17 cellular contexts compared by ENCODE assay signal in the genomic region with DNA sequence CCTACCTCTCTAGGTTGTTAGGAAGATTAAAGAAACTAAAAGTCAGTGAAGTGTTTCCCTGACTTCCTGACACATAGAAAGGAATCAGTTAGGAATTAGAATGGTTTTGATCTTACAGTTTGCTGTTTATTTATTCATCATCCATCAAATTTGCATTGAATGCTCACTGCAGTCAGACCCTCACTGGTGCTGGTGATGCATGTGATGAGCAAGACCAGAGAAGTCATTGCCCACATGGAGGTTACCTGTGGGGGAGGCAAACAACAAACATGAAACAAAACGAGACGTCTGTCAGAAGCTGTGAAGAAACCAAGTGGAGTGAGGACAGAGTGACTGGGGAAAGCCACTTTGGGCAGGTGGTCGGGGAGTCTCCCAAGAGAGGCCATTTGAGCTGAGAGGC. TPM values are rescaled to one million over a fixed set of nuclear protein-coding genes. Genes with fewer than 3 reads are reported as not detected.
DNase-seq lines count a peak whose midpoint lies in the region; ATAC-seq and TF ChIP-seq lines count a peak whose summit lies in the region.
"Had no signal": no experiment of that assay in that cellular context is flagged by ENCODE, and none has a peak within 500 bp of the region (broad histone marks: within the 10 kb centered on the region; RNA-seq: fewer than 3 reads in every experiment).

No MANE protein-coding gene starts in this region.

- peaks cover 70% of the 10 kb centered on the region for H3K36me3 ChIP-seq in Panc1 (ENCODE audit: control insufficient read depth, insufficient read depth, low read length)

- peaks cover 38% of the 10 kb centered on the region for H3K4me1 ChIP-seq in Panc1 (ENCODE audit: control insufficient read depth, insufficient read depth, low read length)
- peaks cover 20% of the 10 kb centered on the region for H3K4me1 ChIP-seq in foreskin keratinocyte

- no peak overlapping the region for H3K4me3 ChIP-seq in Panc1 (ENCODE audit: low read depth in 2 of 2, low read length in 2 of 2)

- no peaks in the 10 kb centered on the region for H3K9me3 Mint-ChIP-seq in T-helper 1 cell treated with Interleukin-12 subunit alpha and Interleukin-12 subunit beta and Interleukin-4 antibody, amounts not matched to agents 30 μg/mL and 1 μg/mL, for 36 hours
- H3K9me3 Mint-ChIP-seq in stimulated activated effector memory CD8-positive, alpha-beta T cell treated with anti-CD3 and anti-CD28 coated beads, Interleukin-12 subunit alpha, Interleukin-12 subunit beta, amount 100 ng/mL, for 72 hours, result no peaks in the 10 kb centered on the region
- H3K9me3 Mint-ChIP-seq: CD14-positive monocyte, natural killer cell had no signal

- DNase-seq in T-helper 1 cell, result no peak
- no peak for DNase-seq in Panc1 (ENCODE audit: low read depth, low spot score)
- DNase-seq in foreskin keratinocyte, result no peak
- no peak for DNase-seq in stimulated activated effector memory CD8-positive, alpha-beta T cell treated with anti-CD3 and anti-CD28 coated beads, Interleukin-12 subunit alpha, Interleukin-12 subunit beta, amount 100 ng/mL, for 72 hours (ENCODE audit: low spot score in 2 of 2)
- no peak for DNase-seq in NCI-H1092 treated with DMSO at 0.1 percent for 48 hours (lab: John Stamatoyannopoulos, UW)
- DNase-seq in NCI-H2227 (lab: John Stamatoyannopoulos, UW; ENCODE audit: unreplicated experiment), result no peak
- no peak for DNase-seq in SW 1271 (lab: John Stamatoyannopoulos, UW)
- DNase-seq: aorta, DMS79 treated with DMSO at 0.1 percent for 48 hours, natural killer cell, NCI-H146, NCI-H226, SIG-M5, T-helper 9 cell had no signal

- peak overlapping the region; percentile 12 for H3K27ac Mint-ChIP-seq in T-helper 1 cell treated with Interleukin-12 subunit alpha and Interleukin-12 subunit beta and Interleukin-4 antibody, amounts not matched to agents 30 μg/mL and 1 μg/mL, for 36 hours
- peak overlapping the region; percentile 68 for H3K27ac Mint-ChIP-seq in stimulated activated effector memory CD8-positive, alpha-beta T cell treated with anti-CD3 and anti-CD28 coated beads, Interleukin-12 subunit alpha, Interleukin-12 subunit beta, amount 100 ng/mL, for 72 hours
- H3K27ac Mint-ChIP-seq: natural killer cell had no signal

- CTCF ChIA-PET in Panc1 (lab: Charles Lee), result no interaction called here

- TF ChIP-seq CTCF in Panc1 (IDR thresholded peaks at IDR 0.05) (no peak), foreskin keratinocyte (conservative IDR thresholded peaks at IDR 0.05) (no peak)

- peaks cover 49% of the 10 kb centered on the region for H3K36me3 Mint-ChIP-seq in T-helper 1 cell treated with Interleukin-12 subunit alpha and Interleukin-12 subunit beta and Interleukin-4 antibody, amounts not matched to agents 30 μg/mL and 1 μg/mL, for 36 hours (ENCODE audit: low read depth)
- H3K36me3 Mint-ChIP-seq in stimulated activated effector memory CD8-positive, alpha-beta T cell treated with anti-CD3 and anti-CD28 coated beads, Interleukin-12 subunit alpha, Interleukin-12 subunit beta, amount 100 ng/mL, for 72 hours, result peaks cover 98% of the 10 kb centered on the region

- POLR2A ChIA-PET in Panc1 (lab: Charles Lee), result no interaction called here

- H3K27me3 ChIP-seq in Panc1 (ENCODE audit: control insufficient read depth, insufficient read depth, low read length), result no peaks in the 10 kb centered on the region
- no peaks in the 10 kb centered on the region for H3K27me3 ChIP-seq in foreskin keratinocyte

- H3K27me3 Mint-ChIP-seq in T-helper 1 cell treated with Interleukin-12 subunit alpha and Interleukin-12 subunit beta and Interleukin-4 antibody, amounts not matched to agents 30 μg/mL and 1 μg/mL, for 36 hours (ENCODE audit: low read depth), result no peaks in the 10 kb centered on the region

- H3K4me3 Mint-ChIP-seq in T-helper 1 cell treated with Interleukin-12 subunit alpha and Interleukin-12 subunit beta and Interleukin-4 antibody, amounts not matched to agents 30 μg/mL and 1 μg/mL, for 36 hours, result no peak overlapping the region
- no peak overlapping the region for H3K4me3 Mint-ChIP-seq in stimulated activated effector memory CD8-positive, alpha-beta T cell treated with anti-CD3 and anti-CD28 coated beads, Interleukin-12 subunit alpha, Interleukin-12 subunit beta, amount 100 ng/mL, for 72 hours
- H3K4me3 Mint-ChIP-seq: CD14-positive monocyte, natural killer cell had no signal

- in situ Hi-C loops in Panc1 (cut with HindIII; ENCODE audit: low pct_unique_long_range_greater_than_20kb, low sequenced_read_pairs), result no loop called here

- H3K27ac ChIP-seq in Panc1 (ENCODE audit: low read length) (peak overlapping the region; percentile 20; the same call in 1 of the 2 replicates), foreskin keratinocyte (peak overlapping the region; percentile 64)
- H3K27ac ChIP-seq: epithelial cell of prostate had no signal

- ATAC-seq in Panc1 (no peak), foreskin keratinocyte (no peak)
- peak; percentile 74 for ATAC-seq in stimulated activated effector memory CD8-positive, alpha-beta T cell treated with anti-CD3 and anti-CD28 coated beads, Interleukin-12 subunit alpha, Interleukin-12 subunit beta, amount 100 ng/mL, for 72 hours
- ATAC-seq: natural killer cell had no signal

- peaks cover 28% of the 10 kb centered on the region for H3K4me1 Mint-ChIP-seq in T-helper 1 cell treated with Interleukin-12 subunit alpha and Interleukin-12 subunit beta and Interleukin-4 antibody, amounts not matched to agents 30 μg/mL and 1 μg/mL, for 36 hours (ENCODE audit: low read depth)
- peaks cover 44% of the 10 kb centered on the region for H3K4me1 Mint-ChIP-seq in stimulated activated effector memory CD8-positive, alpha-beta T cell treated with anti-CD3 and anti-CD28 coated beads, Interleukin-12 subunit alpha, Interleukin-12 subunit beta, amount 100 ng/mL, for 72 hours

- BruUV-seq in Panc1 (replicated peaks; lab: Mats Ljungman, UMichigan), result no TSS peak

- intact Hi-C loops in Panc1 (cut with micrococcal nuclease; ENCODE audit: unreplicated experiment), result no loop called here

- H3K9me3 ChIP-seq in Panc1 (ENCODE audit: control insufficient read depth, insufficient read depth, low read depth, low read length), result no peaks in the 10 kb centered on the region

RNA-seq across cellular contexts. Expression of a gene that starts 6.4 kb away (rescaled TPM):
- 166 TPM for total RNA-seq in Panc1 (2021; ENCODE audit: unreplicated experiment)
- 83.3 TPM for polyA plus RNA-seq in Panc1 (2012; ENCODE audit: insufficient read length)
- total RNA-seq in foreskin keratinocyte, result 74.6 and 76.8 TPM in 2 replicates
- 59.2 and 67.8 TPM in 2 replicates for polyA plus RNA-seq in foreskin keratinocyte

RNA-seq across cellular contexts. Expression of a gene that starts 35.6 kb away (rescaled TPM):
- total RNA-seq in Panc1 (2021; ENCODE audit: unreplicated experiment), result 0.10 TPM
- polyA plus RNA-seq in Panc1 (2012; ENCODE audit: insufficient read length), result 1.3 TPM
- 0.03 and 0.04 TPM in 2 replicates for total RNA-seq in foreskin keratinocyte
- polyA plus RNA-seq in foreskin keratinocyte, result not detected in 2 replicates
